8 cellular contexts compared by ENCODE assay signal in genomic region chr7:1459930-1460756, GRCh38. TPM values are rescaled to one million over a fixed set of nuclear protein-coding genes. Genes with fewer than 3 reads are reported as not detected.
DNase-seq lines count a peak whose midpoint lies in the region; ATAC-seq and TF ChIP-seq lines count a peak whose summit lies in the region.

No MANE protein-coding gene starts in this region.

- no peak overlapping the region for H3K27ac Mint-ChIP-seq in activated T-cell treated with anti-CD3 and anti-CD28 coated beads, Interleukin-2, amount 50 U/mL, for 72 hours
- H3K27ac Mint-ChIP-seq in activated B cell treated with CpG ODN at 0.5 μM for 24 hours: peak overlapping the region; percentile 46

- peak overlapping the region; percentile 67 to 76 for H3K4me3 Mint-ChIP-seq in activated T-cell treated with anti-CD3 and anti-CD28 coated beads, Interleukin-2, amount 50 U/mL, for 72 hours
- H3K4me3 Mint-ChIP-seq in activated B cell treated with CpG ODN at 0.5 μM for 24 hours: peak overlapping the region; percentile 79

- intact Hi-C loops in activated B cell treated with CpG ODN at 0.5 μM for 24 hours (cut with micrococcal nuclease): loop anchor here (1.0 to 2.0 kb wide), 2 partner anchors 44 to 73 kb away; partner anchors contain the start of gene INTS1
- intact Hi-C loops in heart right ventricle (cut with DNase I): no loop called here

- H3K27me3 Mint-ChIP-seq in activated T-cell treated with anti-CD3 and anti-CD28 coated beads, Interleukin-2, amount 50 U/mL, for 72 hours (ENCODE audit: low read depth): no peaks in the 10 kb centered on the region
- no peaks in the 10 kb centered on the region for H3K27me3 Mint-ChIP-seq in activated B cell treated with CpG ODN at 0.5 μM for 24 hours

- H3K4me1 Mint-ChIP-seq in activated T-cell treated with anti-CD3 and anti-CD28 coated beads, Interleukin-2, amount 50 U/mL, for 72 hours (ENCODE audit: low read depth): peaks cover 15% of the 10 kb centered on the region
- peaks cover 11% of the 10 kb centered on the region for H3K4me1 Mint-ChIP-seq in activated B cell treated with CpG ODN at 0.5 μM for 24 hours

- TF ChIP-seq CTCF in activated B cell treated with CpG ODN at 0.5 μM for 24 hours (IDR thresholded peaks at IDR 0.05) (no peak), heart right ventricle (IDR thresholded peaks at IDR 0.05) (no peak), retinal pigment epithelial cell (conservative IDR thresholded peaks at IDR 0.05; ENCODE audit: low read depth, low read length) (no peak)

- DNase-seq in activated T-cell treated with anti-CD3 and anti-CD28 coated beads, Interleukin-2, amount 50 U/mL, for 72 hours: no peak
- DNase-seq in activated T-cell treated with anti-CD3 and anti-CD28 coated beads for 4 hours (no peak), activated B cell treated with CpG ODN at 0.5 μM for 24 hours (no peak), heart right ventricle (peak; percentile 37 to 40), retinal pigment epithelial cell (ENCODE audit: low read depth) (no peak), AG20443 (ENCODE audit: low spot score) (no peak)
- DNase-seq in NK-92 treated with Interleukin-12 subunit alpha and Interleukin-12 subunit beta, amount 100 ng/mL, for 24 hours (lab: John Stamatoyannopoulos, UW): no peak

- WGBS in heart right ventricle, 2 donors: 9 to 16% methylated on average over 25 to 28 of the region's 28 CpGs

- no peaks in the 10 kb centered on the region for H3K9me3 Mint-ChIP-seq in activated T-cell treated with anti-CD3 and anti-CD28 coated beads, Interleukin-2, amount 50 U/mL, for 72 hours
- no peaks in the 10 kb centered on the region for H3K9me3 Mint-ChIP-seq in activated B cell treated with CpG ODN at 0.5 μM for 24 hours

- peak overlapping the region; percentile 53 to 91 (median 72) for H3K27ac ChIP-seq in heart right ventricle

- peak overlapping the region; percentile 27 to 95 (median 64) for H3K4me3 ChIP-seq in heart right ventricle
- peak overlapping the region; percentile 45 for H3K4me3 ChIP-seq in retinal pigment epithelial cell (ENCODE audit: low read length)

- no peaks in the 10 kb centered on the region for H3K9me3 ChIP-seq in heart right ventricle

- no peaks in the 10 kb centered on the region for H3K36me3 ChIP-seq in heart right ventricle

- peaks cover 28 to 72% (median 61%) of the 10 kb centered on the region in 9 donors for H3K4me1 ChIP-seq in heart right ventricle

- POLR2A ChIA-PET in activated B cell treated with CpG ODN at 0.5 μM for 24 hours (lab: Charles Lee): interaction anchor here (0.6 kb wide), 2 partner anchors 9 to 1145 kb away, joined by 3 read pairs; no protein-coding TSS in a partner anchor

- no peaks in the 10 kb centered on the region for H3K27me3 ChIP-seq in heart right ventricle

- no peaks in the 10 kb centered on the region for H3K36me3 Mint-ChIP-seq in activated T-cell treated with anti-CD3 and anti-CD28 coated beads, Interleukin-2, amount 50 U/mL, for 72 hours (ENCODE audit: insufficient read depth in 2 of 2)
- H3K36me3 Mint-ChIP-seq in activated B cell treated with CpG ODN at 0.5 μM for 24 hours (ENCODE audit: low read depth): no peaks in the 10 kb centered on the region

- CTCF ChIA-PET in activated B cell treated with CpG ODN at 0.5 μM for 24 hours (lab: Charles Lee): no interaction called here

- ATAC-seq in activated T-cell treated with anti-CD3 and anti-CD28 coated beads, Interleukin-2, amount 50 U/mL, for 72 hours (replicated peaks in 1 of 2): peak; percentile 2
- ATAC-seq in activated B cell treated with CpG ODN at 0.5 μM for 24 hours (ENCODE audit: low read depth): no peak
- peak in 3 of 8 donors; percentile 0 to 1 (median 0) for ATAC-seq in heart right ventricle
- ATAC-seq in GM19463 (IDR thresholded peaks at IDR 0.05; ENCODE audit: unreplicated experiment): no peak

RNA-seq across cellular contexts. Expression of gene MICALL2, which starts 0.9 kb away (rescaled TPM):
- total RNA-seq in activated T-cell treated with anti-CD3 and anti-CD28 coated beads, Interleukin-2, amount 50 U/mL, for 72 hours: 1 to 10 TPM; 3.5 to 3.7 TPM
- total RNA-seq in activated B cell treated with CpG ODN at 0.5 μM for 24 hours (0.42 and 0.55 TPM in 2 replicates), heart right ventricle (10 to 100 TPM in 2 of 10 donors, 1 to 10 TPM in 8; 4.6 to 14.9 (median 7.5) TPM)
- polyA plus RNA-seq in heart right ventricle: 10 to 100 TPM; 18.9 to 38.3 TPM

RNA-seq across cellular contexts. Expression of gene INTS1, which starts 44.0 kb away (rescaled TPM):
- 10 to 100 TPM; 57.0 to 63.9 TPM for total RNA-seq in activated T-cell treated with anti-CD3 and anti-CD28 coated beads, Interleukin-2, amount 50 U/mL, for 72 hours
- total RNA-seq in activated B cell treated with CpG ODN at 0.5 μM for 24 hours: 97.6 and 110 TPM in 2 replicates
- total RNA-seq in heart right ventricle: 10 to 100 TPM; 41.5 to 59.4 (median 45.4) TPM
- polyA plus RNA-seq in heart right ventricle: 10 to 100 TPM; 42.4 to 58.0 TPM

Comparison
In these comparisons a context has a peak if more than half of its experiments do, and no peak if none do; other contexts are left out.
1. ATAC-seq: peak in activated T-cell treated with anti-CD3 and anti-CD28 coated beads, Interleukin-2, amount 50 U/mL, for 72 hours (2 of 2); none in activated B cell treated with CpG ODN at 0.5 μM for 24 hours (single experiment) and GM19463 (single experiment).
2. DNase-seq: peak in heart right ventricle (2 of 2); none in activated T-cell treated with anti-CD3 and anti-CD28 coated beads, Interleukin-2, amount 50 U/mL, for 72 hours (0 of 2), activated T-cell treated with anti-CD3 and anti-CD28 coated beads for 4 hours (single experiment), activated B cell treated with CpG ODN at 0.5 μM for 24 hours (single experiment), retinal pigment epithelial cell (single experiment), AG20443 (single experiment) and NK-92 treated with Interleukin-12 subunit alpha and Interleukin-12 subunit beta, amount 100 ng/mL, for 24 hours (single experiment).